Comparison of ENCODE assay signal across 14 cellular contexts in the genomic region with DNA sequence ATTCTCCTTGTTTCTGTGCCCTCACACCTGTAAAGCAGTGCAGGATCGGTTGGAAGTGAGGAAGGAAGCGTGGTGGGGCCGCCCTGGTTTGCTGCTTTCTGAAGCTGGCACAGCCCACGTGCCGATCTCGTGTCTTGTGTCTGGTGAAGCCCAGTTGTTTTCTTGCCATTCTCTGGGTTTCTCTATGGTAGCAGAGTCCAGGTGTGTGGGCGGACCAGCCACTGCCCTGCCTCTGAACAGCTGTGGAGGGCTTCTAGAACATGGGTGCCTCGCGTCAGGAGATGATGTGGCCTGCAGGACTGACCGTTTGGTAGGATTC. TPM values are rescaled to one million over a fixed set of nuclear protein-coding genes. Genes with fewer than 3 reads are reported as not detected.
DNase-seq lines count a peak whose midpoint lies in the region; ATAC-seq, FAIRE-seq and TF ChIP-seq lines count a peak whose summit lies in the region.
"Had no signal": no experiment of that assay in that cellular context is flagged by ENCODE, and none has a peak within 500 bp of the region (broad histone marks: within the 10 kb centered on the region; RNA-seq: fewer than 3 reads in every experiment).

No MANE protein-coding gene starts in this region.

- H3K27me3 Mint-ChIP-seq in T-helper 17 cell (no peaks in the 10 kb centered on the region), immature natural killer cell (ENCODE audit: low read depth in 3 of 3) (peaks cover 8 to 37% (median 17%) of the 10 kb centered on the region in 3 donors)
- H3K27me3 Mint-ChIP-seq: brain had no signal

- no peak overlapping the region for H3K9ac ChIP-seq in HepG2 (ENCODE audit: insufficient read depth, low read depth, low read length)

- TF ChIP-seq POLR2A in HepG2 (IDR thresholded peaks at IDR 0.05; ENCODE audit: insufficient read depth in 1 of 2, low read depth in 2 of 2, low read length in 2 of 2) = no peak
- no peak for TF ChIP-seq POLR2A in right lobe of liver (IDR thresholded peaks at IDR 0.05)
- TF ChIP-seq POLR2A in transverse colon (IDR thresholded peaks at IDR 0.05) = no peak

- WGBS in HepG2 (ENCODE audit: low lambda C conversion rate) = 71% methylated on average over 10 of the region's 10 CpGs
- 75% methylated on average over 7 of the region's 10 CpGs for WGBS in right lobe of liver (ENCODE audit: insufficient coverage, low coverage, low lambda C conversion rate, missing lambda C conversion rate)
- WGBS in transverse colon (ENCODE audit: low coverage in 1 of 2), 2 donors = 49% methylated on average over 10 of the region's 10 CpGs; no CpG with 5 or more reads in 1 of the 2 donors

- CTCF ChIA-PET in HepG2 (lab: Yijun Ruan, JAX; ENCODE audit: low intra/inter-chr PET ratio, low total read pairs) = no interaction called here

- H3K4me1 ChIP-seq in HepG2 (ENCODE audit: insufficient read depth, low read length) = peaks cover 63% of the 10 kb centered on the region
- H3K4me1 ChIP-seq in right lobe of liver = peaks cover 0 to 19% (median 9%) of the 10 kb centered on the region in 4 donors
- peaks cover 51 to 73% (median 63%) of the 10 kb centered on the region in 4 donors for H3K4me1 ChIP-seq in transverse colon

- H3K4me3 Mint-ChIP-seq in T-helper 17 cell (peak overlapping the region; percentile 96), immature natural killer cell (peak overlapping the region; percentile 33 to 98 (median 78))

- intact Hi-C loops in HepG2 (cut with micrococcal nuclease; ENCODE audit: unreplicated experiment) (no loop called here), right lobe of liver (cut with DNase I) (no loop called here), transverse colon (cut with DNase I; ENCODE audit: low total_unique reads) (no loop called here)

- H3K36me3 Mint-ChIP-seq in T-helper 17 cell (ENCODE audit: low read depth) = peaks cover 5% of the 10 kb centered on the region
- peaks cover 0 to 4% (median 4%) of the 10 kb centered on the region in 3 donors for H3K36me3 Mint-ChIP-seq in immature natural killer cell

- no peak for TF ChIP-seq RAD21 in HepG2 (CRISPR knock-in tag; IDR thresholded peaks at IDR 0.05)

- no peak for ATAC-seq in HepG2
- ATAC-seq in right lobe of liver = no peak
- peak; percentile 2 for ATAC-seq in T-helper 17 cell

- no TSS peak for BruUV-seq in HepG2 (replicated peaks; lab: Mats Ljungman, UMichigan)

- H3K79me2 ChIP-seq in HepG2 (ENCODE audit: insufficient read depth, low read length) = peaks cover 39% of the 10 kb centered on the region

- H3K4me1 Mint-ChIP-seq in T-helper 17 cell (peaks cover 50% of the 10 kb centered on the region), immature natural killer cell (peaks cover 66 to 77% of the 10 kb centered on the region in 2 donors)

- H2AFZ ChIP-seq in HepG2 (ENCODE audit: low read length) = no peak overlapping the region

- no peaks in the 10 kb centered on the region for H3K9me3 ChIP-seq in HepG2 (ENCODE audit: low read length)
- no peaks in the 10 kb centered on the region for H3K9me3 ChIP-seq in right lobe of liver
- H3K9me3 ChIP-seq in T-helper 17 cell (ENCODE audit: control insufficient read depth, low read length, poor library complexity, severe bottlenecking) = no peaks in the 10 kb centered on the region
- no peaks in the 10 kb centered on the region for H3K9me3 ChIP-seq in transverse colon

- TF ChIP-seq EP300 in HepG2 (IDR thresholded peaks at IDR 0.05; ENCODE audit: low read depth in 2 of 2, low read length in 2 of 2) (no peak), HepG2 (CRISPR knock-in tag; IDR thresholded peaks at IDR 0.05; ENCODE audit: borderline replicate concordance) (no peak), transverse colon (IDR thresholded peaks at IDR 0.05; ENCODE audit: low read depth) (no peak)

- H3K4me3 ChIP-seq in HepG2 (replicated peaks in 1 of 3; ENCODE audit: insufficient read depth in 1 of 3, low read depth in 2 of 3, low read length in 3 of 3) (no peak overlapping the region), right lobe of liver (no peak overlapping the region), transverse colon (no peak overlapping the region)

- POLR2A ChIA-PET in HepG2 (lab: Yijun Ruan, JAX) = interaction anchor here (0.7 kb wide), 1 partner anchor 11 kb away, joined by 3 read pairs; no protein-coding TSS in a partner anchor

- FAIRE-seq in HepG2 (lab: Jason Lieb, UNC) = no peak
- no peak for FAIRE-seq in GM19239 (lab: Jason Lieb, UNC)
- FAIRE-seq: G401.6 had no signal

- peaks cover 12% of the 10 kb centered on the region; the same call in 1 of the 2 replicates for H4K20me1 ChIP-seq in HepG2 (ENCODE audit: insufficient read depth, low read length)

- H3K27ac Mint-ChIP-seq in T-helper 17 cell (peak overlapping the region; percentile 95), immature natural killer cell (peak overlapping the region; percentile 96 to 98 (median 97))

- no peak for DNase-seq in HepG2 (ENCODE audit: low spot score)
- no peak for DNase-seq in right lobe of liver
- no peak for DNase-seq in T-helper 17 cell
- DNase-seq in immature natural killer cell = no peak
- DNase-seq in transverse colon = peak; percentile 51
- no peak for DNase-seq in stimulated activated CD8-positive, alpha-beta memory T cell treated with anti-CD3 and anti-CD28 coated beads, Interleukin-4, amount 100 ng/mL, for 48 hours
- DNase-seq in GM19239 (ENCODE audit: insufficient read length, low spot score) = no peak
- DNase-seq in UCSD-AML1 (lab: John Stamatoyannopoulos, UW; ENCODE audit: unreplicated experiment) = no peak
- DNase-seq: foreskin fibroblast, H7, NCI-H2081, NCI-H82 had no signal

- in situ Hi-C loops in HepG2 (cut with HindIII; ENCODE audit: extremely low pct_ligation_motif_present, low pct_unique_long_range_greater_than_20kb) = no loop called here
- in situ Hi-C loops in transverse colon (cut with MboI; ENCODE audit: low pct_ligation_motif_present in 1 of 4, low pct_unique_long_range_greater_than_20kb in 1 of 4, low sequenced_read_pairs in 3 of 4) = no loop called here

- peaks cover 16 to 24% of the 10 kb centered on the region in 2 experiments for H3K36me3 ChIP-seq in HepG2 (replicated peaks in 1 of 2; ENCODE audit: control insufficient read depth in 1 of 2, insufficient read depth in 2 of 2, low read length in 2 of 2)
- peaks cover 0 to 13% (median 4%) of the 10 kb centered on the region in 4 donors for H3K36me3 ChIP-seq in right lobe of liver
- peaks cover 0 to 9% (median 0%) of the 10 kb centered on the region in 4 donors for H3K36me3 ChIP-seq in transverse colon

- H3K4me2 ChIP-seq in HepG2 (ENCODE audit: low read depth, low read length) = peak overlapping the region; percentile 57

- no peak overlapping the region for H3K27ac ChIP-seq in HepG2 (ENCODE audit: extremely low read length, insufficient read depth, low read length)
- no peak overlapping the region for H3K27ac ChIP-seq in right lobe of liver
- H3K27ac ChIP-seq in transverse colon = peak overlapping the region; percentile 73 to 84 (median 73)

- H3K27me3 ChIP-seq in HepG2 (ENCODE audit: control insufficient read depth in 1 of 2, insufficient read depth in 2 of 2, low read length in 2 of 2) = no peaks in the 10 kb centered on the region
- no peaks in the 10 kb centered on the region for H3K27me3 ChIP-seq in right lobe of liver
- no peaks in the 10 kb centered on the region for H3K27me3 ChIP-seq in transverse colon

- H3K9me3 Mint-ChIP-seq in immature natural killer cell = no peaks in the 10 kb centered on the region
- H3K9me3 Mint-ChIP-seq: brain had no signal

- TF ChIP-seq CTCF in HepG2 (CRISPR knock-in tag; IDR thresholded peaks at IDR 0.05) (no peak), right lobe of liver (IDR thresholded peaks at IDR 0.05) (no peak), transverse colon (IDR thresholded peaks at IDR 0.05) (no peak)

RNA-seq across cellular contexts. Expression of gene ACSF3, which starts 3.8 kb away (rescaled TPM):
- 23.5 and 30.6 TPM in 2 replicates for total RNA-seq in HepG2 (2016; rRNA removed; fragmentation: Illumina TruSeq; extraction: Trizol)
- 13.8 and 14.5 TPM in 2 replicates for total RNA-seq in HepG2 (2016; cell fraction: cytosol; rRNA removed; fragmentation: Illumina TruSeq; extraction: Trizol; ENCODE audit: low read depth)
- 22.1 and 29.1 TPM in 2 replicates for total RNA-seq in HepG2 (2016; cell fraction: insoluble cytoplasmic fraction; rRNA removed; fragmentation: Illumina TruSeq; extraction: Trizol)
- total RNA-seq in HepG2 (2016; cell fraction: membrane; rRNA removed; fragmentation: Illumina TruSeq; extraction: Trizol) = 23.0 and 24.3 TPM in 2 replicates
- 19.3 and 21.6 TPM in 2 replicates for total RNA-seq in HepG2 (2016; cell fraction: nucleus; rRNA removed; fragmentation: Illumina TruSeq; extraction: Trizol)
- 14.9 and 16.5 TPM in 2 replicates for polyA plus RNA-seq in HepG2 (2011; rRNA removed)
- 11.3 and 15.5 TPM in 2 replicates for polyA plus RNA-seq in HepG2 (2011; cell fraction: cytosol; rRNA removed)
- polyA plus RNA-seq in HepG2 (2011; cell fraction: nucleus; rRNA removed) = 31.3 and 34.0 TPM in 2 replicates
- polyA plus RNA-seq in HepG2 (2012) = 16.6 and 17.2 TPM in 2 replicates
- 6.9 and 9.7 TPM in 2 replicates for polyA plus RNA-seq in HepG2 (2016; cell fraction: cytosol; fragmentation: Illumina TruSeq; extraction: Trizol; ENCODE audit: low read depth)
- polyA plus RNA-seq in HepG2 (2016; cell fraction: insoluble cytoplasmic fraction; fragmentation: Illumina TruSeq; extraction: Trizol; ENCODE audit: low read depth) = 21.8 and 22.0 TPM in 2 replicates
- polyA plus RNA-seq in HepG2 (2016; cell fraction: membrane; fragmentation: Illumina TruSeq; extraction: Trizol; ENCODE audit: low read depth) = 11.2 and 13.0 TPM in 2 replicates
- polyA plus RNA-seq in HepG2 (2016; cell fraction: nucleus; fragmentation: Illumina TruSeq; extraction: Trizol; ENCODE audit: insufficient read depth, low read depth) = 37.2 and 38.9 TPM in 2 replicates
- polyA minus RNA-seq in HepG2 (2011; rRNA and poly(A)+ RNA removed; ENCODE audit: low replicate concordance) = 46.7 and 47.0 TPM in 2 replicates
- polyA minus RNA-seq in HepG2 (2011; cell fraction: cytosol; rRNA and poly(A)+ RNA removed) = 22.4 and 32.0 TPM in 2 replicates
- 35.9 and 36.8 TPM in 2 replicates for polyA minus RNA-seq in HepG2 (2011; cell fraction: nucleus; rRNA and poly(A)+ RNA removed)
- 10 to 100 TPM; 20.2 to 33.6 (median 29.4) TPM for total RNA-seq in right lobe of liver
- total RNA-seq in T-helper 17 cell = 10 to 100 TPM; 48.0 to 53.6 TPM
- polyA plus RNA-seq in immature natural killer cell = 10 to 100 TPM; 22.7 to 27.7 (median 24.1) TPM
- total RNA-seq in transverse colon = 100 to 1,000 TPM in 1 of 4 donors, 10 to 100 TPM in 3; 54.5 to 120 (median 75.8) TPM

Comparison
In these comparisons a context has a peak if more than half of its experiments do, and no peak if none do; other contexts are left out.
1. H3K27ac ChIP-seq: peak in transverse colon (4 of 4); none in HepG2 (single experiment) and right lobe of liver (0 of 3).